8 cellular contexts compared by ENCODE assay signal in the genomic region with DNA sequence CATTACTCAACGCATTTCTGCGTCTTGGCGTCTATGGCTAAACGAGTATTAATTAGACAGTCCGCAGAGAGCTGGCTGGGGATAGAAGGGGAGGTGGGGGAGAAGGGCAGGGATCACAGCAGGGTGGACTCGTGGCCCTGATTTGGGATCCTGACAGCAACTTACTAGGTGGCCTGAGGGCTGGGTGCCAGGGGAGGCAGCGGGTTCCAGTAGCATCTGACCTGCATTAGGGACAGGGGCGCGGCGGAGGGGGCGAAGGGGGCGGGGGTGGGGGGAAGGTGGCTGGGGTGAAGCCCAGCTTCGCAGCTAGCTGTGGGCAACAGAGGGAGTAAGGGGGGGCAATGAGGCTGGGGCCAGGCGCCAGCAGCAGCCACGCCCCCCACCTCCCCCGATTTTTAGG. TPM values are rescaled to one million over a fixed set of nuclear protein-coding genes. Genes with fewer than 3 reads are reported as not detected.
A peak's percentile ranks its signal among the peaks of the same experiment; 100 is the strongest.
DNase-seq lines count a peak whose midpoint lies in the region; ATAC-seq, FAIRE-seq and TF ChIP-seq lines count a peak whose summit lies in the region.
"Had no signal": no experiment of that assay in that cellular context is flagged by ENCODE, and none has a peak within 500 bp of the region (broad histone marks: within the 10 kb centered on the region; RNA-seq: fewer than 3 reads in every experiment).

No MANE protein-coding gene starts in this region.

- no peak for TF ChIP-seq CTCF in IMR-90 (conservative IDR thresholded peaks at IDR 0.05; ENCODE audit: low read depth, low read length)
- no peak for TF ChIP-seq CTCF in astrocyte of the spinal cord (IDR thresholded peaks at IDR 0.05; ENCODE audit: low read depth, low read length)
- TF ChIP-seq CTCF in keratinocyte (optimal IDR thresholded peaks at IDR 0.05 in 1 of 3, IDR thresholded peaks at IDR 0.05 in 1 of 3, conservative IDR thresholded peaks at IDR 0.05 in 1 of 3; ENCODE audit: extremely low read depth in 1 of 3, insufficient read depth in 2 of 3, low read length in 3 of 3), result no peak

- H2AK5ac ChIP-seq in IMR-90 (ENCODE audit: low read depth, low read length), result no peak overlapping the region

- H3K36me3 ChIP-seq in IMR-90 (ENCODE audit: control insufficient read depth, insufficient read depth, low read length) (no peaks in the 10 kb centered on the region), keratinocyte (ENCODE audit: control insufficient read depth in 2 of 2, extremely low read depth in 1 of 2, insufficient read depth in 2 of 2, low read length in 2 of 2) (no peaks in the 10 kb centered on the region)

- dilution Hi-C loops in IMR-90 (cut with HindIII; ENCODE audit: low sequenced_read_pairs, unreplicated experiment), result no loop called here
- dilution Hi-C loops in keratinocyte (cut with MboI; ENCODE audit: extremely low pct_ligation_motif_present, low sequenced_read_pairs), result no loop called here

- peaks cover 30 to 40% of the 10 kb centered on the region in 2 donors for H3K27me3 Mint-ChIP-seq in stimulated activated naive B cell treated with anti-CD40 and anti-IgM and Interleukin-4, amounts not matched to agents 10 μg/mL and 1 μg/mL and 100 μg/mL, for 72 hours

- CTCF ChIA-PET in IMR-90 (lab: Yijun Ruan, JAX), result interaction anchor here (1.1 kb wide), 1 partner anchor 117 kb away, joined by 3 read pairs; no protein-coding TSS in a partner anchor

- H4K8ac ChIP-seq in IMR-90 (ENCODE audit: low read depth in 2 of 2, low read length in 2 of 2), result no peak overlapping the region

- no peak overlapping the region for H2BK120ac ChIP-seq in IMR-90 (ENCODE audit: low read depth, low read length)

- no peaks in the 10 kb centered on the region for H4K20me1 ChIP-seq in IMR-90 (ENCODE audit: insufficient read depth, low read length)
- no peaks in the 10 kb centered on the region for H4K20me1 ChIP-seq in keratinocyte (ENCODE audit: control insufficient read depth, extremely low read depth, insufficient read depth, low read length)

- H3K27ac Mint-ChIP-seq in stimulated activated naive B cell treated with anti-CD40 and anti-IgM and Interleukin-4, amounts not matched to agents 10 μg/mL and 1 μg/mL and 100 μg/mL, for 72 hours, result peak overlapping the region; percentile 56

- H3K9ac ChIP-seq in IMR-90 (ENCODE audit: low read depth, low read length) (peak overlapping the region; percentile 58; the same call in 1 of the 2 replicates), keratinocyte (ENCODE audit: control insufficient read depth, extremely low read depth, insufficient read depth, low read length) (peak overlapping the region; percentile 89)

- intact Hi-C loops in IMR-90 (cut with micrococcal nuclease), result no loop called here

- no peak overlapping the region for H2BK15ac ChIP-seq in IMR-90 (ENCODE audit: low read depth, low read length)

- no peak for TF ChIP-seq RAD21 in IMR-90 (IDR thresholded peaks at IDR 0.05; ENCODE audit: low read length)

- H3K4me1 ChIP-seq in IMR-90 (ENCODE audit: control insufficient read depth, insufficient read depth, low read length) (no peaks in the 10 kb centered on the region; the same call in 1 of the 2 replicates), keratinocyte (ENCODE audit: control insufficient read depth, extremely low read depth, insufficient read depth, low read length) (peaks cover 40% of the 10 kb centered on the region)

- no peak overlapping the region; the same call in 1 of the 2 replicates for H4K5ac ChIP-seq in IMR-90 (ENCODE audit: low read depth, low read length)

- no peak overlapping the region for H2BK20ac ChIP-seq in IMR-90 (ENCODE audit: low read depth, low read length)

- peaks cover 4% of the 10 kb centered on the region for H3K27me3 ChIP-seq in IMR-90 (ENCODE audit: control insufficient read depth, insufficient read depth, low read length)
- no peaks in the 10 kb centered on the region for H3K27me3 ChIP-seq in keratinocyte (ENCODE audit: control insufficient read depth, extremely low read depth, insufficient read depth, low read length)

- H3K4me2 ChIP-seq in IMR-90 (ENCODE audit: low read depth, low read length) (peak overlapping the region; percentile 61; the same call in 1 of the 2 replicates), keratinocyte (ENCODE audit: control insufficient read depth, extremely low read depth, insufficient read depth, low read depth, low read length) (peak overlapping the region; percentile 67)

- H3K4me3 Mint-ChIP-seq in stimulated activated naive B cell treated with anti-CD40 and anti-IgM and Interleukin-4, amounts not matched to agents 10 μg/mL and 1 μg/mL and 100 μg/mL, for 72 hours, result peak overlapping the region; percentile 79 to 84

- WGBS in IMR-90 (ENCODE audit: extremely low coverage in 2 of 2, insufficient read length in 1 of 2), 2 experiments, result no CpG with 5 or more reads among the region's 16 CpGs

- peaks cover 0 to 7% of the 10 kb centered on the region in 2 experiments; a peak in 2 of 4 replicates for H3K79me1 ChIP-seq in IMR-90 (ENCODE audit: low read depth in 1 of 2, low read length in 2 of 2)

- peaks cover 9 to 12% of the 10 kb centered on the region in 2 donors for H3K4me1 Mint-ChIP-seq in stimulated activated naive B cell treated with anti-CD40 and anti-IgM and Interleukin-4, amounts not matched to agents 10 μg/mL and 1 μg/mL and 100 μg/mL, for 72 hours

- H2AFZ ChIP-seq in IMR-90 (replicated peaks; ENCODE audit: low read length, poor library complexity) (peak overlapping the region; percentile 95), keratinocyte (ENCODE audit: control insufficient read depth, low read length) (peak overlapping the region; percentile 62)

- FAIRE-seq in keratinocyte (lab: Jason Lieb, UNC) (no peak), urothelium cell line (lab: Jason Lieb, UNC) (no peak)

- H3K36me3 Mint-ChIP-seq in stimulated activated naive B cell treated with anti-CD40 and anti-IgM and Interleukin-4, amounts not matched to agents 10 μg/mL and 1 μg/mL and 100 μg/mL, for 72 hours, result peaks cover 0 to 2% of the 10 kb centered on the region in 2 donors

- DNase-seq in IMR-90 (no peak), astrocyte of the spinal cord (ENCODE audit: low read depth, low spot score) (no peak), keratinocyte (ENCODE audit: low read depth, low spot score) (no peak), urothelium cell line (ENCODE audit: low spot score) (no peak), NCI-H345 treated with DMSO at 0.1 percent for 48 hours (lab: John Stamatoyannopoulos, UW; ENCODE audit: unreplicated experiment) (no peak)
- DNase-seq in stimulated activated naive B cell treated with anti-CD40 and anti-IgM and Interleukin-4, amounts not matched to agents 10 μg/mL and 1 μg/mL and 100 μg/mL, for 72 hours, result no peak
- DNase-seq: NCI-H187 had no signal

- H3K23ac ChIP-seq in IMR-90 (ENCODE audit: low read depth, low read length), result no peak overlapping the region

- H3K27ac ChIP-seq in IMR-90 (ENCODE audit: insufficient read depth, low read length) (peak overlapping the region; percentile 49; the same call in 1 of the 2 replicates), keratinocyte (ENCODE audit: control insufficient read depth, insufficient read depth, low read length) (peak overlapping the region; percentile 76)

- POLR2A ChIA-PET in IMR-90 (lab: Charles Lee; ENCODE audit: unreplicated experiment), result no interaction called here

- H3K4me3 ChIP-seq in IMR-90 (ENCODE audit: insufficient read depth, low read depth, low read length) (peak overlapping the region; percentile 58), astrocyte of the spinal cord (ENCODE audit: low read depth, low read length) (peak overlapping the region; percentile 71), keratinocyte (ENCODE audit: control insufficient read depth in 2 of 3, extremely low read depth in 1 of 3, insufficient read depth in 2 of 3, low read depth in 1 of 3, low read length in 3 of 3) (peak overlapping the region; percentile 73 to 91 (median 87))

- no peak for TF ChIP-seq POLR2A in IMR-90 (IDR thresholded peaks at IDR 0.05; ENCODE audit: low read depth, low read length)

- H2BK5ac ChIP-seq in IMR-90 (ENCODE audit: low read depth, low read length, poor library complexity, severe bottlenecking), result no peak overlapping the region

- BruUV-seq in IMR-90 (replicated peaks; lab: Mats Ljungman, UMichigan), result no TSS peak

- H3K9me1 ChIP-seq in IMR-90 (ENCODE audit: insufficient read depth, low read length) (peaks cover 10% of the 10 kb centered on the region; the same call in 1 of the 2 replicates), keratinocyte (ENCODE audit: control insufficient read depth, extremely low read depth, insufficient read depth, low read length) (no peaks in the 10 kb centered on the region)

- H3K9me3 Mint-ChIP-seq in stimulated activated naive B cell treated with anti-CD40 and anti-IgM and Interleukin-4, amounts not matched to agents 10 μg/mL and 1 μg/mL and 100 μg/mL, for 72 hours, result no peaks in the 10 kb centered on the region

- H2AK9ac ChIP-seq in IMR-90 (replicated peaks; ENCODE audit: low read depth, low read length, poor library complexity), result no peak overlapping the region

- H3K18ac ChIP-seq in IMR-90 (ENCODE audit: low read depth, low read length), result no peak overlapping the region; the same call in 1 of the 2 replicates

- H3K79me2 ChIP-seq in keratinocyte (ENCODE audit: control insufficient read depth, insufficient read depth, low read length), result peaks cover 22% of the 10 kb centered on the region

- no peak for ATAC-seq in IMR-90 (ENCODE audit: low read depth)
- ATAC-seq in stimulated activated naive B cell treated with anti-CD40 and anti-IgM and Interleukin-4, amounts not matched to agents 10 μg/mL and 1 μg/mL and 100 μg/mL, for 72 hours (replicated peaks), result no peak
- no peak for ATAC-seq in HG02623 (IDR thresholded peaks at IDR 0.05; ENCODE audit: unreplicated experiment)

- H3K9me3 ChIP-seq in IMR-90 (ENCODE audit: control insufficient read depth, insufficient read depth, low read length), result no peaks in the 10 kb centered on the region
- H3K9me3 ChIP-seq in keratinocyte (ENCODE audit: control insufficient read depth, low read depth, low read length), result no peaks in the 10 kb centered on the region

- in situ Hi-C loops in IMR-90 (cut with MboI; ENCODE audit: low sequenced_read_pairs) (loop anchor here (25.0 kb wide), 1 partner anchor 370 kb away; no protein-coding TSS in a partner anchor), astrocyte of the spinal cord (cut with HindIII; ENCODE audit: low sequenced_read_pairs) (no loop called here)

- H4K91ac ChIP-seq in IMR-90 (ENCODE audit: insufficient read depth, low read depth, low read length), result no peak overlapping the region

- H3K14ac ChIP-seq in IMR-90 (replicated peaks; ENCODE audit: low read depth, low read length), result no peak overlapping the region

- H3K4ac ChIP-seq in IMR-90 (ENCODE audit: low read depth, low read length), result no peak overlapping the region

- H3K56ac ChIP-seq in IMR-90 (ENCODE audit: extremely low read depth, insufficient read depth, low read length), result no peak overlapping the region

RNA-seq across cellular contexts. Expression of gene BACE2, which starts 1.0 kb away (rescaled TPM):
- 17.0 and 18.1 TPM in 2 replicates for total RNA-seq in IMR-90 (2012; rRNA removed)
- polyA plus RNA-seq in IMR-90 (2012; rRNA removed) (29.2 and 35.5 TPM in 2 replicates), keratinocyte (89.7 to 162 TPM (median 130 TPM) in 3 replicates)
- 28.7 and 31.6 TPM in 2 replicates for polyA plus RNA-seq in IMR-90 (2012; cell fraction: cytosol; rRNA removed)
- 16.1 and 20.0 TPM in 2 replicates for polyA plus RNA-seq in IMR-90 (2012; cell fraction: nucleus; rRNA removed; ENCODE audit: low replicate concordance)
- 31.9 TPM for polyA plus RNA-seq in keratinocyte (2011; ENCODE audit: low read depth)
- polyA plus RNA-seq in keratinocyte (2011; cell fraction: cytosol; rRNA removed), result 122 and 149 TPM in 2 replicates
- 153 and 161 TPM in 2 replicates for polyA plus RNA-seq in keratinocyte (2011; cell fraction: nucleus; rRNA removed)
- polyA plus RNA-seq in keratinocyte (2012; ENCODE audit: low replicate concordance), result 57.6 and 100.0 TPM in 2 replicates
- 101 to 131 TPM (median 126 TPM) in 3 replicates for polyA minus RNA-seq in keratinocyte
- 99.8 TPM for polyA minus RNA-seq in keratinocyte (2011; cell fraction: cytosol; rRNA and poly(A)+ RNA removed)
- polyA minus RNA-seq in keratinocyte (2011; cell fraction: nucleus; rRNA and poly(A)+ RNA removed), result 82.9 and 141 TPM in 2 replicates
